1 cellular context compared by ENCODE assay signal in genomic region chr9:106403081-106403480, GRCh38.
TF ChIP-seq lines count a peak whose summit lies in the region.

No MANE protein-coding gene starts in this region.

TF ChIP-seq in HepG2, 621 proteins besides CTCF, POLR2A, EP300 and RAD21 (continued from another document):
- TF ChIP-seq ZNF142 (CRISPR knock-in tag; IDR thresholded peaks at IDR 0.05) (no peak), ZBTB39 (CRISPR knock-in tag; IDR thresholded peaks at IDR 0.05) (no peak), NFKBIZ (CRISPR knock-in tag; IDR thresholded peaks at IDR 0.05) (no peak), FUBP1 (CRISPR knock-in tag; IDR thresholded peaks at IDR 0.05; ENCODE audit: borderline replicate concordance) (no peak), ZBTB7B (CRISPR knock-in tag; IDR thresholded peaks at IDR 0.05) (no peak), RARA (CRISPR knock-in tag; IDR thresholded peaks at IDR 0.05) (no peak), GZF1 (CRISPR knock-in tag; IDR thresholded peaks at IDR 0.05) (no peak), CEBPB (IDR thresholded peaks at IDR 0.05; ENCODE audit: borderline replicate concordance, low read depth, low read length) (no peak), ZNF335 (CRISPR knock-in tag; IDR thresholded peaks at IDR 0.05) (no peak), ELF3 (CRISPR knock-in tag; IDR thresholded peaks at IDR 0.05) (no peak), NR2F6 (IDR thresholded peaks at IDR 0.05) (no peak), NR2F6 (CRISPR knock-in tag; IDR thresholded peaks at IDR 0.05) (no peak)
